Comparison of ENCODE assay signal across 8 cellular contexts in the genomic region with DNA sequence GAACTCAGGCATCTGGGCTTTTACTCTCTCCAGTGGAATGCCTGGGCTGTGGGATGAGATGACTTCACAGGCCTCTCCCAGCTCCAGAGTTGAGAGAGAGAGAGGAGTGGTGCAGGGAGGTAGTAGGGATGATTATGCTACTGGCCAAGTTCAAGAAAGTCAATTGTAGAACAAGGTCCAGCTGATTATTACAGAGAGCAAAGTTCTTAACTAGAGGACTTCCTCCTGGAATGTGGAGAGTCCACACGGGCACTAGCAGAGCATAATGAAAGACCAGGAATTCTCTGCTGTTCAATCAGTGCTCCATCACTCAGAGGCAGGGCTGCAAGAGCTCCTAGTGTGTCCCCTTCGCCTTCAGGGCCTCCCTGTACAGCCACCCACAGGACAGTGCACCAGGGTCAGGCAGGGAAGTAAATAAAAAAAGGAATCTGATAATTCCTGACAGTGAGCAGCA. TPM values are rescaled to one million over a fixed set of nuclear protein-coding genes. Genes with fewer than 3 reads are reported as not detected.
A peak's percentile ranks its signal among the peaks of the same experiment; 100 is the strongest.
DNase-seq lines count a peak whose midpoint lies in the region; TF ChIP-seq lines count a peak whose summit lies in the region.

No MANE protein-coding gene starts in this region.

- H3K4me1 ChIP-seq in ectodermal cell (ENCODE audit: control insufficient read depth, insufficient read depth, low read length) = peaks cover 32% of the 10 kb centered on the region
- peaks cover 25% of the 10 kb centered on the region for H3K4me1 ChIP-seq in HAP-1

- DNase-seq in AG08395 (ENCODE audit: low spot score) (peak; percentile 45), NCI-H226 (peak; percentile 80), NOMO-1 treated with dmso at 0.1 percent for 144 hours (lab: John Stamatoyannopoulos, UW; ENCODE audit: unreplicated experiment) (no peak), HAP-1 (ENCODE audit: low spot score in 2 of 2) (no peak), DMS53 treated with DMSO at 0.1 percent for 48 hours (lab: John Stamatoyannopoulos, UW; ENCODE audit: unreplicated experiment) (no peak), GM19240 (ENCODE audit: insufficient read length, low spot score) (no peak)

- peak overlapping the region; percentile 27 for H3K27ac ChIP-seq in ectodermal cell (ENCODE audit: insufficient read depth, low read depth, low read length, poor library complexity, severe bottlenecking)

- H3K27me3 ChIP-seq in ectodermal cell (ENCODE audit: control insufficient read depth, insufficient read depth, low read length, poor library complexity, severe bottlenecking) (no peaks in the 10 kb centered on the region), HAP-1 (ENCODE audit: low read depth) (no peaks in the 10 kb centered on the region)

- no peaks in the 10 kb centered on the region for H3K36me3 Mint-ChIP-seq in nephron (ENCODE audit: low read depth)

- H3K9me3 ChIP-seq in ectodermal cell (ENCODE audit: control insufficient read depth, low read length) = no peaks in the 10 kb centered on the region
- H3K9me3 ChIP-seq in HAP-1 = no peaks in the 10 kb centered on the region

- H3K27ac Mint-ChIP-seq in nephron = peak overlapping the region; percentile 66 to 99 (median 97)

- TF ChIP-seq CTCF in nephron (IDR thresholded peaks at IDR 0.05; ENCODE audit: unreplicated experiment in 3 of 3) = no peak

- 62 to 67% methylated on average over 2 of the region's 2 CpGs for WGBS in ectodermal cell, 2 experiments

- H3K27me3 Mint-ChIP-seq in nephron (ENCODE audit: low read depth) = no peaks in the 10 kb centered on the region

- H3K36me3 ChIP-seq in ectodermal cell (ENCODE audit: control insufficient read depth, insufficient read depth, low read length) (no peaks in the 10 kb centered on the region), HAP-1 (replicated peaks) (no peaks in the 10 kb centered on the region)

- peaks cover 91% of the 10 kb centered on the region for H3K4me1 Mint-ChIP-seq in nephron

- H3K4me3 Mint-ChIP-seq in nephron = peak overlapping the region; percentile 9 to 84 (median 24)

- H3K4me3 ChIP-seq in ectodermal cell (ENCODE audit: insufficient read depth, low read depth, low read length) = no peak overlapping the region
- H3K4me3 ChIP-seq in HAP-1 = no peak overlapping the region

- H3K9me3 Mint-ChIP-seq in nephron = no peaks in the 10 kb centered on the region

- in situ Hi-C loops in HAP-1 (cut with MboI; ENCODE audit: low sequenced_read_pairs) = no loop called here

RNA-seq across cellular contexts. Expression of gene EMP1, which starts 0.7 kb away (rescaled TPM):
- polyA plus RNA-seq in ectodermal cell (2013, experiment 1 of 4) = 4.2 TPM
- polyA plus RNA-seq in ectodermal cell (2013, experiment 2 of 4) = 3.4 TPM
- polyA plus RNA-seq in ectodermal cell (2013, experiment 3 of 4) = 3.6 TPM
- polyA plus RNA-seq in ectodermal cell (2013, experiment 4 of 4) = 1.9 TPM

Comparison
In these comparisons a context has a peak if more than half of its experiments do, and no peak if none do; other contexts are left out.
1. DNase-seq: peak in AG08395 (single experiment) and NCI-H226 (single experiment); none in NOMO-1 treated with dmso at 0.1 percent for 144 hours (single experiment), HAP-1 (0 of 2), DMS53 treated with DMSO at 0.1 percent for 48 hours (single experiment) and GM19240 (single experiment).